ENCODE assay signal across 8 cellular contexts in the genomic region with DNA sequence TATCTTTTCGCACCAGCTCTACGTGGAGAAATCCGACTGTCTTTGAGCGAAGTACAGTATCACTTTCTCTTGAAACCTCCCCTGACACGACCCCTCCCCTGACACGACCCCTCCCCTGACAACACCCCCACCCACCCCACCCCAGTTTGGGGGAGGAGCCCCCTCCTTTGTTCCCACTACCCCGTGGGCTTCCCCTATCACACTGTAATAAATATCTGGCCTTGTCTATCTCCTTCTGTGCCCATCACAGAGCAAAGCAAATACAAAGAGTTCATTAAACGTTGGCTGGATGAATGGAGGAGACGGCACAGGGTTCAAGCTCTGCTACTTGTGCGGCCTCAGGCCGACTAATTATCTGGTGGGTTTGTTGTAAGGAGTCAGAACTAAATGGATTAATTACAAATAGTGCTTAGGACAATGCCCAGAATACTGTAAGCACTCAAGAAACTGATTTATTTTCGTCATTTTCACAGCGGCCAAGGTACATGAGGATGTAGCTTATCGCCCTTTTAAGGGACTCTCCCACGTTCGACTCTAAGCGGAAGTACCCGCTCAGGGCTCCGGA. TPM values are rescaled to one million over a fixed set of nuclear protein-coding genes. Genes with fewer than 3 reads are reported as not detected.
DNase-seq lines count a peak whose midpoint lies in the region; ATAC-seq, FAIRE-seq and TF ChIP-seq lines count a peak whose summit lies in the region.

No MANE protein-coding gene starts in this region.

- H3K4me3 Mint-ChIP-seq in MCF 10A (ENCODE audit: unreplicated experiment) = peak overlapping the region; percentile 85

- H3K56ac ChIP-seq in IMR-90 (ENCODE audit: extremely low read depth, insufficient read depth, low read length) (peak overlapping the region; percentile 82), mesendoderm (ENCODE audit: low read length) (peak overlapping the region; percentile 99)

- H3K4me2 ChIP-seq in IMR-90 (ENCODE audit: low read depth, low read length) (peak overlapping the region; percentile 74), mesendoderm (ENCODE audit: low read length) (peak overlapping the region; percentile 74)

- H3K9me3 ChIP-seq in IMR-90 (ENCODE audit: control insufficient read depth, insufficient read depth, low read length) = no peaks in the 10 kb centered on the region

- H3K4ac ChIP-seq in IMR-90 (ENCODE audit: low read depth, low read length) = peak overlapping the region; percentile 95
- peak overlapping the region; percentile 70 for H3K4ac ChIP-seq in mesendoderm (ENCODE audit: low read depth, low read length)

- peak overlapping the region; percentile 99 for H2AK9ac ChIP-seq in IMR-90 (replicated peaks; ENCODE audit: low read depth, low read length, poor library complexity)

- H3K36me3 Mint-ChIP-seq in MCF 10A (ENCODE audit: insufficient read depth, unreplicated experiment) = no peaks in the 10 kb centered on the region

- no TSS peak for BruUV-seq in IMR-90 (replicated peaks; lab: Mats Ljungman, UMichigan)
- BruUV-seq in MCF 10A (replicated peaks; lab: Mats Ljungman, UMichigan) = TSS peak; percentile 88

- 0 out of 2 replicates have a peak, but pooled peaks cover 3% of the 10 kb centered on the region for H4K20me1 ChIP-seq in IMR-90 (ENCODE audit: insufficient read depth, low read length)

- no peaks in the 10 kb centered on the region for H3K36me3 ChIP-seq in IMR-90 (ENCODE audit: control insufficient read depth, insufficient read depth, low read length)
- H3K36me3 ChIP-seq in mesendoderm (ENCODE audit: control insufficient read depth, insufficient read depth, low read length) = no peaks in the 10 kb centered on the region

- no peaks in the 10 kb centered on the region for H3K27me3 Mint-ChIP-seq in MCF 10A (ENCODE audit: insufficient read depth, unreplicated experiment)

- H3K18ac ChIP-seq in IMR-90 (ENCODE audit: low read depth, low read length) (peak overlapping the region; percentile 40), mesendoderm (ENCODE audit: low read length) (peak overlapping the region; percentile 78)

- H3K23ac ChIP-seq in IMR-90 (ENCODE audit: low read depth, low read length) = peak overlapping the region; percentile 68; the same call in 1 of the 2 replicates
- H3K23ac ChIP-seq in mesendoderm (ENCODE audit: low read length) = no peak overlapping the region

- peaks cover 22 to 38% of the 10 kb centered on the region in 2 experiments for H3K79me1 ChIP-seq in IMR-90 (ENCODE audit: low read depth in 1 of 2, low read length in 2 of 2)
- H3K79me1 ChIP-seq in mesendoderm (ENCODE audit: low read length) = peaks cover 7% of the 10 kb centered on the region

- TF ChIP-seq RAD21 in IMR-90 (IDR thresholded peaks at IDR 0.05; ENCODE audit: low read length) = no peak

- in situ Hi-C loops in IMR-90 (cut with MboI; ENCODE audit: low sequenced_read_pairs) = no loop called here

- H3K4me1 ChIP-seq in IMR-90 (ENCODE audit: control insufficient read depth, insufficient read depth, low read length) (peaks cover 9% of the 10 kb centered on the region), mesendoderm (ENCODE audit: control insufficient read depth, low read depth, low read length) (no peaks in the 10 kb centered on the region)

- H2BK5ac ChIP-seq in IMR-90 (ENCODE audit: low read depth, low read length, poor library complexity, severe bottlenecking) (peak overlapping the region; percentile 92), mesendoderm (ENCODE audit: low read length) (no peak overlapping the region)

- H3K9me1 ChIP-seq in IMR-90 (ENCODE audit: insufficient read depth, low read length) = peaks cover 3% of the 10 kb centered on the region

- H2BK120ac ChIP-seq in IMR-90 (ENCODE audit: low read depth, low read length) (peak overlapping the region; percentile 95; the same call in 1 of the 2 replicates), mesendoderm (ENCODE audit: low read depth, low read length) (no peak overlapping the region)

- WGBS in IMR-90 (ENCODE audit: extremely low coverage in 2 of 2, insufficient read length in 1 of 2), 2 experiments = 0% methylated on average over 7 of the region's 19 CpGs; no CpG with 5 or more reads in 1 of the 2 experiments
- no CpG with 5 or more reads among the region's 19 CpGs for WGBS in mesendoderm (ENCODE audit: extremely low coverage, insufficient coverage, low lambda C conversion rate)

- H3K9ac ChIP-seq in IMR-90 (ENCODE audit: low read depth, low read length) (peak overlapping the region; percentile 77), mesendoderm (ENCODE audit: low read length) (peak overlapping the region; percentile 97)

- peak overlapping the region; percentile 98 for H3K27ac Mint-ChIP-seq in MCF 10A (ENCODE audit: low read depth, unreplicated experiment)

- H2AK5ac ChIP-seq in IMR-90 (ENCODE audit: low read depth, low read length) (peak overlapping the region; percentile 79), mesendoderm (ENCODE audit: low read length) (no peak overlapping the region)

- POLR2A ChIA-PET in IMR-90 (lab: Charles Lee; ENCODE audit: unreplicated experiment) (interaction anchor here (0.7 to 1.0 kb wide), 4 partner anchors 26 to 69 kb away, joined by 3 to 6 read pairs (median 3); no protein-coding TSS in a partner anchor), MCF 10A (lab: Yijun Ruan, JAX) (interaction anchor here (0.6 to 4.2 kb wide), 31 partner anchors 9 to 1080 kb away, joined by 3 to 31 read pairs (median 4); a partner anchor contains a TSS)

- DNase-seq in IMR-90 (no peak), MCF 10A (ENCODE audit: unreplicated experiment) (no peak), mesendoderm (peak; percentile 29), activated gamma-delta T cell (lab: John Stamatoyannopoulos, UW) (no peak), GM12892 (ENCODE audit: insufficient read length) (no peak), DMS53 (lab: John Stamatoyannopoulos, UW) (no peak)

- ATAC-seq in GM18502 (IDR thresholded peaks at IDR 0.05; ENCODE audit: poor library complexity, unreplicated experiment) (peak; percentile 0), IMR-90 (ENCODE audit: low read depth) (no peak; the same call in 1 of the 2 replicates), GM18517 (IDR thresholded peaks at IDR 0.05; ENCODE audit: unreplicated experiment) (no peak)

- dilution Hi-C loops in IMR-90 (cut with HindIII; ENCODE audit: low sequenced_read_pairs, unreplicated experiment) = no loop called here

- H3K27ac ChIP-seq in IMR-90 (ENCODE audit: insufficient read depth, low read length) = peak overlapping the region; percentile 96
- H3K27ac ChIP-seq in mesendoderm (ENCODE audit: low read depth, low read length) = peak overlapping the region; percentile 99

- CTCF ChIA-PET in IMR-90 (lab: Yijun Ruan, JAX) (interaction anchor here (0.6 to 2.6 kb wide), 3 partner anchors 16 to 62 kb away, joined by 3 to 18 read pairs (median 6); no protein-coding TSS in a partner anchor), MCF 10A (lab: Yijun Ruan, JAX) (interaction anchor here (0.6 to 2.9 kb wide), 16 partner anchors 9 to 564 kb away, joined by 3 to 21 read pairs (median 5); no protein-coding TSS in a partner anchor)

- H4K91ac ChIP-seq in IMR-90 (ENCODE audit: insufficient read depth, low read depth, low read length) = peak overlapping the region; percentile 59

- H3K4me1 Mint-ChIP-seq in MCF 10A (ENCODE audit: insufficient read depth, unreplicated experiment) = peaks cover 12% of the 10 kb centered on the region

- H3K27me3 ChIP-seq in IMR-90 (ENCODE audit: control insufficient read depth, insufficient read depth, low read length) = peaks cover 7% of the 10 kb centered on the region
- no peaks in the 10 kb centered on the region for H3K27me3 ChIP-seq in mesendoderm (ENCODE audit: insufficient read depth, low read length, poor library complexity)

- TF ChIP-seq POLR2A in IMR-90 (IDR thresholded peaks at IDR 0.05; ENCODE audit: low read depth, low read length) = no peak
- no peak for TF ChIP-seq POLR2A in GM12892 (IDR thresholded peaks at IDR 0.05; ENCODE audit: low read depth, low read length)

- peak overlapping the region; percentile 99 for H2AFZ ChIP-seq in IMR-90 (replicated peaks; ENCODE audit: low read length, poor library complexity)

- peak overlapping the region; percentile 80 for H3K14ac ChIP-seq in IMR-90 (replicated peaks; ENCODE audit: low read depth, low read length)

- H2BK20ac ChIP-seq in IMR-90 (ENCODE audit: low read depth, low read length) = peak overlapping the region; percentile 7; the same call in 1 of the 2 replicates

- TF ChIP-seq CTCF in IMR-90 (conservative IDR thresholded peaks at IDR 0.05; ENCODE audit: low read depth, low read length) (no peak), MCF 10A (IDR thresholded peaks at IDR 0.05; ENCODE audit: unreplicated experiment) (no peak)

- H4K5ac ChIP-seq in IMR-90 (ENCODE audit: low read depth, low read length) (peak overlapping the region; percentile 57), mesendoderm (ENCODE audit: low read length) (peak overlapping the region; percentile 98)

- H3K79me2 ChIP-seq in mesendoderm (ENCODE audit: control insufficient read depth, insufficient read depth, low read length) = peaks cover 4% of the 10 kb centered on the region

- H3K9me3 Mint-ChIP-seq in MCF 10A (ENCODE audit: unreplicated experiment) = no peaks in the 10 kb centered on the region

- H3K4me3 ChIP-seq in IMR-90 (ENCODE audit: insufficient read depth, low read depth, low read length) (peak overlapping the region; percentile 56), mesendoderm (ENCODE audit: low read length) (peak overlapping the region; percentile 83)

- H4K8ac ChIP-seq in IMR-90 (ENCODE audit: low read depth in 2 of 2, low read length in 2 of 2) (peak overlapping the region; percentile 75 to 97), mesendoderm (ENCODE audit: low read depth, low read length) (peak overlapping the region; percentile 98)

- no peak for FAIRE-seq in GM12892 (lab: Jason Lieb, UNC)

- H2BK15ac ChIP-seq in IMR-90 (ENCODE audit: low read depth, low read length) (0 out of 3 replicates have a peak overlapping the region, but pooled peaks have one; percentile 20), mesendoderm (replicated peaks; ENCODE audit: low read depth) (peak overlapping the region; percentile 58)

- intact Hi-C loops in IMR-90 (cut with micrococcal nuclease) (loop anchor here (5.0 kb wide), 1 partner anchor 61 kb away; no protein-coding TSS in a partner anchor), MCF 10A (cut with micrococcal nuclease) (loop anchor here (1.0 to 5.0 kb wide), 2 partner anchors 69 to 357 kb away; a partner anchor contains a TSS)

RNA-seq across cellular contexts. Expression of a gene that starts 0.6 kb away (rescaled TPM):
- total RNA-seq in IMR-90 (2012; rRNA removed) (17.2 and 19.7 TPM in 2 replicates), MCF 10A (2022) (52.7 and 59.1 TPM in 2 replicates)
- polyA plus RNA-seq in IMR-90 (2012; rRNA removed) = 48.5 and 50.4 TPM in 2 replicates
- polyA plus RNA-seq in IMR-90 (2012; cell fraction: cytosol; rRNA removed) = 17.9 and 26.5 TPM in 2 replicates
- 243 and 309 TPM in 2 replicates for polyA plus RNA-seq in IMR-90 (2012; cell fraction: nucleus; rRNA removed; ENCODE audit: low replicate concordance)
- 23.0 TPM for polyA plus RNA-seq in mesendoderm (2013, experiment 1 of 2)
- polyA plus RNA-seq in mesendoderm (2013, experiment 2 of 2) = 23.5 TPM
- polyA plus RNA-seq in GM12892 (2012; ENCODE audit: missing spikeins) = 36.3 TPM

RNA-seq across cellular contexts. Expression of a gene that starts 28.1 kb away (rescaled TPM):
- total RNA-seq in IMR-90 (2012; rRNA removed) (not detected in 2 replicates), MCF 10A (2022) (not detected in 2 replicates)
- polyA plus RNA-seq in IMR-90 (2012; rRNA removed) = not detected in 2 replicates
- not detected in 2 replicates for polyA plus RNA-seq in IMR-90 (2012; cell fraction: cytosol; rRNA removed)
- polyA plus RNA-seq in IMR-90 (2012; cell fraction: nucleus; rRNA removed; ENCODE audit: low replicate concordance) = not detected in 2 replicates
- not detected for polyA plus RNA-seq in mesendoderm (2013, experiment 1 of 2)
- not detected for polyA plus RNA-seq in mesendoderm (2013, experiment 2 of 2)
- not detected for polyA plus RNA-seq in GM12892 (2012; ENCODE audit: missing spikeins)

RNA-seq across cellular contexts. Expression of a gene that starts 31.5 kb away (rescaled TPM):
- total RNA-seq in IMR-90 (2012; rRNA removed) (8.8 and 10.8 TPM in 2 replicates), MCF 10A (2022) (1.5 and 1.9 TPM in 2 replicates)
- polyA plus RNA-seq in IMR-90 (2012; rRNA removed) = 30.0 and 33.3 TPM in 2 replicates
- 11.6 and 27.3 TPM in 2 replicates for polyA plus RNA-seq in IMR-90 (2012; cell fraction: cytosol; rRNA removed)
- polyA plus RNA-seq in IMR-90 (2012; cell fraction: nucleus; rRNA removed; ENCODE audit: low replicate concordance) = 67.7 and 113 TPM in 2 replicates
- polyA plus RNA-seq in mesendoderm (2013, experiment 1 of 2) = 19.3 TPM
- 19.6 TPM for polyA plus RNA-seq in mesendoderm (2013, experiment 2 of 2)
- 35.9 TPM for polyA plus RNA-seq in GM12892 (2012; ENCODE audit: missing spikeins)

RNA-seq across cellular contexts. Expression of a gene that starts 47.7 kb away (rescaled TPM):
- total RNA-seq in IMR-90 (2012; rRNA removed) (4.7 and 6.1 TPM in 2 replicates), MCF 10A (2022) (86.0 and 148 TPM in 2 replicates)
- polyA plus RNA-seq in IMR-90 (2012; rRNA removed) = 47.3 and 59.2 TPM in 2 replicates
- polyA plus RNA-seq in IMR-90 (2012; cell fraction: cytosol; rRNA removed) = 34.5 and 61.4 TPM in 2 replicates
- 18.1 and 44.7 TPM in 2 replicates for polyA plus RNA-seq in IMR-90 (2012; cell fraction: nucleus; rRNA removed; ENCODE audit: low replicate concordance)
- polyA plus RNA-seq in mesendoderm (2013, experiment 1 of 2) = 70.7 TPM
- 66.2 TPM for polyA plus RNA-seq in mesendoderm (2013, experiment 2 of 2)
- polyA plus RNA-seq in GM12892 (2012; ENCODE audit: missing spikeins) = not detected

RNA-seq across cellular contexts. Expression of a gene that starts 50.5 kb away (rescaled TPM):
- total RNA-seq in IMR-90 (2012; rRNA removed) (5.4 and 5.6 TPM in 2 replicates), MCF 10A (2022) (10.3 and 10.5 TPM in 2 replicates)
- polyA plus RNA-seq in IMR-90 (2012; rRNA removed) = 24.1 and 26.5 TPM in 2 replicates
- 17.9 and 18.9 TPM in 2 replicates for polyA plus RNA-seq in IMR-90 (2012; cell fraction: cytosol; rRNA removed)
- polyA plus RNA-seq in IMR-90 (2012; cell fraction: nucleus; rRNA removed; ENCODE audit: low replicate concordance) = 4.8 and 10.9 TPM in 2 replicates
- 20.0 TPM for polyA plus RNA-seq in mesendoderm (2013, experiment 1 of 2)
- 20.2 TPM for polyA plus RNA-seq in mesendoderm (2013, experiment 2 of 2)
- polyA plus RNA-seq in GM12892 (2012; ENCODE audit: missing spikeins) = 31.5 TPM
